Comparison of ENCODE assay signal across 22 cellular contexts in genomic region chr12:67322580-67322979, GRCh38.
"Had no signal": no experiment of that assay in that cellular context is flagged by ENCODE, and none has a peak within 500 bp of the region (broad histone marks: within the 10 kb centered on the region; RNA-seq: fewer than 3 reads in every experiment).

No MANE protein-coding gene starts in this region.

- ATAC-seq: gastrocnemius medialis; left ventricle myocardium superior; stimulated activated effector memory CD8-positive, alpha-beta T cell treated with anti-CD3 and anti-CD28 coated beads, Interleukin-12 subunit alpha, Interleukin-12 subunit beta, amount 100 ng/mL, for 72 hours had no signal

- H3K27ac Mint-ChIP-seq: nephron; stimulated activated effector memory CD8-positive, alpha-beta T cell treated with anti-CD3 and anti-CD28 coated beads, Interleukin-12 subunit alpha, Interleukin-12 subunit beta, amount 100 ng/mL, for 72 hours; stimulated activated naive CD8-positive, alpha-beta T cell treated with anti-CD3 and anti-CD28 coated beads, Interleukin-15, Interleukin-2, amounts not matched to agents 100 ng/mL and 50 ng/mL, for 24 hours had no signal

- H3K9me3 ChIP-seq: esophagus muscularis mucosa, gastrocnemius medialis, pancreas, right lobe of liver, tibial artery, upper lobe of right lung, vagina had no signal

- H3K27ac ChIP-seq: epithelial cell of prostate, esophagus muscularis mucosa, gastrocnemius medialis, pancreas, right lobe of liver, tibial artery, upper lobe of right lung, vagina had no signal

- DNase-seq: effector memory CD4-positive, alpha-beta T cell; gastrocnemius medialis; islet precursor cell; left ventricle myocardium superior; mesendoderm; naive B cell; occipital lobe; right lobe of liver; stimulated activated CD4-positive, alpha-beta T cell treated with anti-CD3 and anti-CD28 coated beads, Interleukin-4, amount 100 ng/mL, for 1 hour; stimulated activated CD8-positive, alpha-beta memory T cell treated with anti-CD3 and anti-CD28 coated beads, Interleukin-4, amount 100 ng/mL, for 48 hours; tibial artery; upper lobe of right lung had no signal

- FAIRE-seq: endometrium, pancreas had no signal

- H3K4me3 Mint-ChIP-seq: naive B cell; nephron; stimulated activated effector memory CD8-positive, alpha-beta T cell treated with anti-CD3 and anti-CD28 coated beads, Interleukin-12 subunit alpha, Interleukin-12 subunit beta, amount 100 ng/mL, for 72 hours; stimulated activated naive CD8-positive, alpha-beta T cell treated with anti-CD3 and anti-CD28 coated beads, Interleukin-15, Interleukin-2, amounts not matched to agents 100 ng/mL and 50 ng/mL, for 24 hours had no signal

- H3K27me3 ChIP-seq: esophagus muscularis mucosa, gastrocnemius medialis, pancreas, right lobe of liver, tibial artery, upper lobe of right lung, vagina had no signal

- H3K36me3 ChIP-seq: pancreas, upper lobe of right lung, vagina had no signal

- H3K27me3 Mint-ChIP-seq: naive B cell; progenitor cell of endocrine pancreas; stimulated activated naive CD8-positive, alpha-beta T cell treated with anti-CD3 and anti-CD28 coated beads, Interleukin-15, Interleukin-2, amounts not matched to agents 100 ng/mL and 50 ng/mL, for 24 hours had no signal

- H3K4me3 ChIP-seq: esophagus muscularis mucosa, gastrocnemius medialis, lung, pancreas, right lobe of liver, tibial artery, upper lobe of right lung, vagina had no signal

- H3K4me1 ChIP-seq: pancreas, right lobe of liver, tibial artery, upper lobe of right lung, vagina had no signal

- H3K9me3 Mint-ChIP-seq: stimulated activated effector memory CD8-positive, alpha-beta T cell treated with anti-CD3 and anti-CD28 coated beads, Interleukin-12 subunit alpha, Interleukin-12 subunit beta, amount 100 ng/mL, for 72 hours had no signal
